18 cellular contexts compared by ENCODE assay signal in genomic region chr1:196732526-196732925, GRCh38. TPM values are rescaled to one million over a fixed set of nuclear protein-coding genes. Genes with fewer than 3 reads are reported as not detected.
DNase-seq lines count a peak whose midpoint lies in the region; ATAC-seq, FAIRE-seq and TF ChIP-seq lines count a peak whose summit lies in the region.
"Had no signal": no experiment of that assay in that cellular context is flagged by ENCODE, and none has a peak within 500 bp of the region (broad histone marks: within the 10 kb centered on the region; RNA-seq: fewer than 3 reads in every experiment).

No MANE protein-coding gene starts in this region.

- WGBS in SK-N-SH (ENCODE audit: low lambda C conversion rate): 63% methylated on average over 2 of the region's 2 CpGs

- H2AFZ ChIP-seq in SK-N-SH (ENCODE audit: low read depth): no peak overlapping the region; the same call in 1 of the 2 replicates
- no peak overlapping the region for H2AFZ ChIP-seq in OCI-LY1 (ENCODE audit: low read length)

- no peaks in the 10 kb centered on the region for H3K9me2 ChIP-seq in SK-N-SH
- no peaks in the 10 kb centered on the region for H3K9me2 ChIP-seq in OCI-LY1 (ENCODE audit: low read depth, low read length)

- H3K9me3 ChIP-seq in SK-N-SH (no peaks in the 10 kb centered on the region; the same call in 1 of the 2 replicates), OCI-LY1 (ENCODE audit: low read length) (no peaks in the 10 kb centered on the region)
- H3K9me3 ChIP-seq: A549, gastrocnemius medialis had no signal

- H3K4me1 ChIP-seq in SK-N-SH (ENCODE audit: control insufficient read depth in 1 of 2, insufficient read depth in 2 of 2, low read depth in 1 of 2, low read length in 1 of 2) (no peaks in the 10 kb centered on the region; a peak in 1 of 4 replicates), OCI-LY1 (ENCODE audit: insufficient read depth, low read length, severe bottlenecking) (no peaks in the 10 kb centered on the region)
- H3K4me1 ChIP-seq: A549, gastrocnemius medialis had no signal

- H3F3A ChIP-seq in SK-N-SH (replicated peaks; ENCODE audit: insufficient read depth) (no peaks in the 10 kb centered on the region), OCI-LY1 (ENCODE audit: insufficient read depth, low read length) (no peaks in the 10 kb centered on the region)

- no peaks in the 10 kb centered on the region for H3K27me3 ChIP-seq in SK-N-SH (ENCODE audit: insufficient read depth)
- H3K27me3 ChIP-seq in OCI-LY1 (ENCODE audit: insufficient read depth, low read length): no peaks in the 10 kb centered on the region; the same call in 1 of the 2 replicates
- H3K27me3 ChIP-seq: gastrocnemius medialis had no signal

- DNase-seq in SK-N-SH (no peak), epithelial cell of proximal tubule (ENCODE audit: low read depth) (no peak), retinal pigment epithelial cell (ENCODE audit: low read depth) (no peak), NCI-H748 treated with DMSO at 0.1 percent for 48 hours (lab: John Stamatoyannopoulos, UW) (no peak), amniotic stem cell (lab: John Stamatoyannopoulos, UW) (no peak), D721Med (ENCODE audit: insufficient read length, low spot score) (no peak)
- DNase-seq: activated CD4-positive, alpha-beta T cell treated with anti-CD3 and anti-CD28 coated beads for 36 hours; activated CD8-positive, alpha-beta memory T cell treated with anti-CD3 and anti-CD28 coated beads, Interleukin-2, amount 50 U/mL, for 48 hours; activated naive CD4-positive, alpha-beta T cell treated with anti-CD3 and anti-CD28 coated beads, Interleukin-2, amount 10 ng/mL, durations not matched to agents 7 days and 5 days; gastrocnemius medialis; NCI-H2029; NCI-H69 had no signal

- ATAC-seq in SK-N-SH treated with all-trans-retinoic acid at 6 μM for 48 hours: no peak
- ATAC-seq: A549; activated CD4-positive, alpha-beta T cell treated with anti-CD3 and anti-CD28 coated beads for 36 hours; gastrocnemius medialis had no signal

- POLR2A ChIA-PET in SK-N-SH (lab: Yijun Ruan, JAX): no interaction called here

- no peak overlapping the region for H3K9ac ChIP-seq in SK-N-SH
- no peak overlapping the region for H3K9ac ChIP-seq in OCI-LY1 (ENCODE audit: low read length)

- TF ChIP-seq CTCF in SK-N-SH (IDR thresholded peaks at IDR 0.05): peak; percentile 27; the same call in 1 of the 2 replicates
- TF ChIP-seq CTCF in OCI-LY1 (IDR thresholded peaks at IDR 0.05; ENCODE audit: low read length): 0 out of 2 replicates have a peak, but pooled peaks have one; percentile 7
- peak; percentile 33 for TF ChIP-seq CTCF in epithelial cell of proximal tubule (conservative IDR thresholded peaks at IDR 0.05; ENCODE audit: low read depth, low read length)
- peak; percentile 17 for TF ChIP-seq CTCF in retinal pigment epithelial cell (conservative IDR thresholded peaks at IDR 0.05; ENCODE audit: low read depth, low read length)
- TF ChIP-seq CTCF in D721Med (IDR thresholded peaks at IDR 0.05; ENCODE audit: insufficient read depth, missing control alignments): no peak

- H3K27ac ChIP-seq in SK-N-SH (ENCODE audit: low read depth in 2 of 2, low read length in 1 of 2) (no peak overlapping the region), OCI-LY1 (ENCODE audit: low read depth, low read length, poor library complexity, severe bottlenecking) (no peak overlapping the region)
- H3K27ac ChIP-seq: A549, gastrocnemius medialis had no signal

- no peak for TF ChIP-seq EP300 in SK-N-SH (IDR thresholded peaks at IDR 0.05; ENCODE audit: borderline replicate concordance in 1 of 2, low read depth in 1 of 2, low read length in 1 of 2)

- H3K36me3 ChIP-seq in SK-N-SH (replicated peaks in 1 of 2; ENCODE audit: control insufficient read depth in 1 of 2, insufficient read depth in 2 of 2, low read length in 1 of 2) (no peaks in the 10 kb centered on the region), OCI-LY1 (ENCODE audit: insufficient read depth, low read length) (no peaks in the 10 kb centered on the region)
- H3K36me3 ChIP-seq: gastrocnemius medialis had no signal

- FAIRE-seq in D721Med (lab: Jason Lieb, UNC): no peak
- FAIRE-seq: A549 had no signal

- CTCF ChIA-PET in SK-N-SH (lab: Yijun Ruan, JAX): interaction anchor here (1.8 kb wide), 1 partner anchor 9 kb away, joined by 5 read pairs; no protein-coding TSS in a partner anchor

- H3K4me2 ChIP-seq in SK-N-SH (no peak overlapping the region), OCI-LY1 (ENCODE audit: low read length) (no peak overlapping the region)
- H3K4me2 ChIP-seq: A549 had no signal

- H3K79me2 ChIP-seq in SK-N-SH (ENCODE audit: insufficient read depth) (no peaks in the 10 kb centered on the region), OCI-LY1 (ENCODE audit: insufficient read depth, low read length) (no peaks in the 10 kb centered on the region)

- H3K4me3 ChIP-seq in SK-N-SH (ENCODE audit: low read depth in 2 of 2, low read length in 1 of 2) (no peak overlapping the region), OCI-LY1 (ENCODE audit: low read depth, low read length, poor library complexity, severe bottlenecking) (no peak overlapping the region), epithelial cell of proximal tubule (ENCODE audit: low read depth, low read length) (no peak overlapping the region), retinal pigment epithelial cell (ENCODE audit: low read length) (no peak overlapping the region)
- H3K4me3 ChIP-seq: A549, gastrocnemius medialis, lung had no signal

- no peaks in the 10 kb centered on the region for H4K20me1 ChIP-seq in SK-N-SH (ENCODE audit: insufficient read depth)
- H4K20me1 ChIP-seq in OCI-LY1 (ENCODE audit: insufficient read depth, low read length): no peaks in the 10 kb centered on the region

- no peak for TF ChIP-seq RAD21 in SK-N-SH (IDR thresholded peaks at IDR 0.05; ENCODE audit: low read length)

TF ChIP-seq in SK-N-SH, 30 proteins besides CTCF, POLR2A, EP300 and RAD21 (continues in another document):
- no peak for TF ChIP-seq RCOR1 (IDR thresholded peaks at IDR 0.05; ENCODE audit: low read length)
- no peak for TF ChIP-seq POLR2AphosphoS5 (IDR thresholded peaks at IDR 0.05; ENCODE audit: low read depth, low read length)
- no peak for TF ChIP-seq ZBTB33 (IDR thresholded peaks at IDR 0.05; ENCODE audit: borderline replicate concordance, low read depth)
- no peak for TF ChIP-seq ELF1 (IDR thresholded peaks at IDR 0.05)
- TF ChIP-seq FOSL2 (IDR thresholded peaks at IDR 0.05; ENCODE audit: borderline replicate concordance, low read depth): no peak
- TF ChIP-seq TCF12 (IDR thresholded peaks at IDR 0.05): no peak
- TF ChIP-seq RFX5 (IDR thresholded peaks at IDR 0.05; ENCODE audit: low read length): no peak
- no peak for TF ChIP-seq GATA2 (CRISPR knock-in tag; IDR thresholded peaks at IDR 0.05)
- TF ChIP-seq MEF2A (IDR thresholded peaks at IDR 0.05; ENCODE audit: borderline replicate concordance, low read depth): no peak
- TF ChIP-seq FOXM1 (IDR thresholded peaks at IDR 0.05; ENCODE audit: low read depth): no peak
- TF ChIP-seq MXI1 (IDR thresholded peaks at IDR 0.05; ENCODE audit: low read depth, low read length): no peak
- TF ChIP-seq NFIC (IDR thresholded peaks at IDR 0.05; ENCODE audit: borderline replicate concordance): no peak

TF ChIP-seq in SK-N-SH treated with all-trans-retinoic acid at 6 μM for 48 hours, 23 proteins besides CTCF, POLR2A, EP300 and RAD21:
- TF ChIP-seq TSHZ2 (CRISPR knock-in tag; IDR thresholded peaks at IDR 0.05): no peak
- no peak for TF ChIP-seq SNAI2 (CRISPR knock-in tag; IDR thresholded peaks at IDR 0.05)
- TF ChIP-seq CSRNP3 (CRISPR knock-in tag; IDR thresholded peaks at IDR 0.05): no peak
- TF ChIP-seq ISL1 (CRISPR knock-in tag; IDR thresholded peaks at IDR 0.05): no peak
- TF ChIP-seq TCF4 (CRISPR knock-in tag; IDR thresholded peaks at IDR 0.05; ENCODE audit: borderline replicate concordance): no peak
- TF ChIP-seq BACH2 (CRISPR knock-in tag; IDR thresholded peaks at IDR 0.05; ENCODE audit: borderline replicate concordance): no peak
- no peak for TF ChIP-seq CSDC2 (CRISPR knock-in tag; IDR thresholded peaks at IDR 0.05)

RNA-seq across cellular contexts. Expression of gene CFHR3, which starts 42.1 kb away (rescaled TPM):
- 0.18 and 0.37 TPM in 2 replicates for polyA plus RNA-seq in SK-N-SH (2012; rRNA removed)
- 0.15 and 0.16 TPM in 2 replicates for polyA plus RNA-seq in SK-N-SH (2012; cell fraction: cytosol; rRNA removed)
- 0.43 and 0.92 TPM in 2 replicates for polyA plus RNA-seq in SK-N-SH (2012; cell fraction: nucleus; rRNA removed)
- not detected in 2 replicates for total RNA-seq in epithelial cell of proximal tubule
- total RNA-seq: activated CD4-positive, alpha-beta T cell treated with anti-CD3 and anti-CD28 coated beads for 36 hours; renal cortical epithelial cell; T-helper 2 cell treated with Interferon-gamma antibody and Interleukin-4, amounts not matched to agents 100 ng/mL and 5 ng/mL, for 36 hours had no signal
